ENCODE assay signal across 8 cellular contexts in the genomic region with DNA sequence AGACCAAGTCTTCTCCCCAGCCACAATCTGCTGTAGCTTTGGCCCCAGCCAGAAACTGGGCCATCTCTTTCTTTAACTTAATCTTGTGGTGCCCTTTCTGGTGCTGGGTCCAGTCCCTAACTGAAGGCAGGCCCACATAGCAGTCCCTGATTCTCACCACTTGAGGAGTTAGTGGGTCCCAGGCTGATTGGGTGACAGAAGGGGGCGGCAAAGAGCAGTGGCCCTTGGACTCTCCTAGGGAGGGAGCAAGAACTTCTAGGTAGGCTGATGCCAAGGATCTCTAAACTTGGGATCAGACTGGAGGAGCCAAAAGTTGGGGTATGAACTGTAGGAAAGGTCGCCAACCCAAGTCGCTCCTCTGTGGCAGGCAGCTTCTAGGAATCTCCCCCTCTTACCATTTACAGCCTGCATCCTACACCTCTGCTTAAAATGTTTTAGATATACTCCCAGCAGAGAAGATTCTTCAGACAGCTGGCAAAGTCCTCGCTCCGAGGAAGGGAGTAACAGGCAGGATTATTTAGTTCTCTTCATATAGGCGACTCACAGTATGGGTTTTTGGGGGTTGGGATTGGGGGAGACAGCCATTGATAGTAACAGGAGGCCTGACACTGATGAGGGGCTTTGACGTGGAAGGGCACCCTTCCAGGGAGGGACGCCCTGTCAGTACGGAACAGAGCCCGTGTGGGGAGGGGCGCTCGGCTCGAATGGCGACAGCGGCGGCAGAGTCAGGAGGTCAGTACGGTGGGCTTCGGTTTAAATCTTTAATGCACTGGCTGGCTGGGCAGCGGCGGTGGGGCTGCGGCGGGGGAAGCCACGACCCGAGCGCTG. TPM values are rescaled to one million over a fixed set of nuclear protein-coding genes. Genes with fewer than 3 reads are reported as not detected.
DNase-seq lines count a peak whose midpoint lies in the region; ATAC-seq lines count a peak whose summit lies in the region.

No MANE protein-coding gene starts in this region.

- no peaks in the 10 kb centered on the region for H3K27me3 ChIP-seq in H7 (ENCODE audit: control insufficient read depth, insufficient read depth, low read length)

- peak; percentile 83 for DNase-seq in EH (ENCODE audit: low read depth)
- DNase-seq in H7, result peak; percentile 90
- peak; percentile 65 for DNase-seq in NCI-H146 (lab: John Stamatoyannopoulos, UW)
- DNase-seq in activated CD4-positive, alpha-beta T cell treated with anti-CD3 and anti-CD28 coated beads for 1 hour, result peak; percentile 59
- peak; percentile 60 for DNase-seq in dedifferentiated amniotic fluid mesenchymal stem cell (ENCODE audit: extremely low spot score)
- peak; percentile 83 for DNase-seq in left lobe of liver (ENCODE audit: low spot score)
- DNase-seq in stimulated activated CD4-positive, alpha-beta T cell treated with anti-CD3 and anti-CD28 coated beads, Interleukin-2, amount 100 ng/mL, for 24 hours, result peak; percentile 63 to 82
- DNase-seq in NCI-H187 treated with DMSO at 0.1 percent for 48 hours (lab: John Stamatoyannopoulos, UW), result no peak

- peak overlapping the region; percentile 69 for H3K4me3 ChIP-seq in H7 (ENCODE audit: insufficient read depth, low read depth, low read length)

- H3K36me3 ChIP-seq in H7 (replicated peaks; ENCODE audit: control insufficient read depth, insufficient read depth, low read length), result peaks cover 2% of the 10 kb centered on the region; the same call in 1 of the 2 replicates

- ATAC-seq in left lobe of liver, result peak; percentile 58

RNA-seq across cellular contexts. Expression of a gene that starts 2.0 kb away (rescaled TPM):
- 0.10 and 0.41 TPM in 2 replicates for total RNA-seq in H7 (2014; rRNA removed; shearing (Covaris generic))
- total RNA-seq in left lobe of liver, result not detected

RNA-seq across cellular contexts. Expression of a gene that starts 12.5 kb away (rescaled TPM):
- total RNA-seq in H7 (2014; rRNA removed; shearing (Covaris generic)), result 7.3 and 9.8 TPM in 2 replicates
- total RNA-seq in left lobe of liver, result 26.5 TPM

RNA-seq across cellular contexts. Expression of a gene that starts 18.0 kb away (rescaled TPM):
- total RNA-seq in H7 (2014; rRNA removed; shearing (Covaris generic)), result 33.5 and 42.0 TPM in 2 replicates
- total RNA-seq in left lobe of liver, result 123 TPM

RNA-seq across cellular contexts. Expression of a gene that starts 26.6 kb away (rescaled TPM):
- total RNA-seq in H7 (2014; rRNA removed; shearing (Covaris generic)), result not detected in 2 replicates
- 0.63 TPM for total RNA-seq in left lobe of liver

RNA-seq across cellular contexts. Expression of a gene that starts 26.9 kb away (rescaled TPM):
- 117 and 138 TPM in 2 replicates for total RNA-seq in H7 (2014; rRNA removed; shearing (Covaris generic))
- total RNA-seq in left lobe of liver, result 139 TPM
